19 cellular contexts compared by ENCODE assay signal in genomic region chr11:93577291-93577690, GRCh38. TPM values are rescaled to one million over a fixed set of nuclear protein-coding genes. Genes with fewer than 3 reads are reported as not detected.
DNase-seq lines count a peak whose midpoint lies in the region; ATAC-seq and TF ChIP-seq lines count a peak whose summit lies in the region.
"Had no signal": no experiment of that assay in that cellular context is flagged by ENCODE, and none has a peak within 500 bp of the region (broad histone marks: within the 10 kb centered on the region; RNA-seq: fewer than 3 reads in every experiment).

No MANE protein-coding gene starts in this region.

- H3K4me3 ChIP-seq in mammary epithelial cell (replicated peaks in 1 of 3; ENCODE audit: insufficient read depth in 1 of 3, low read depth in 2 of 3, low read length in 3 of 3) (no peak overlapping the region), mesenchymal stem cell (ENCODE audit: insufficient read depth in 1 of 2, low read depth in 1 of 2, low read length in 2 of 2) (no peak overlapping the region)
- H3K4me3 ChIP-seq: transverse colon had no signal

- H3K9ac ChIP-seq in mammary epithelial cell (ENCODE audit: insufficient read depth, low read length) (no peak overlapping the region), mesenchymal stem cell (ENCODE audit: low read length) (peak overlapping the region; percentile 78)

- WGBS in mammary epithelial cell (ENCODE audit: low coverage, missing lambda C conversion rate), result 83% methylated on average over 1 of the region's 1 CpG
- WGBS in mesenchymal stem cell, result 83% methylated on average over 1 of the region's 1 CpG

- peaks cover 21% of the 10 kb centered on the region for H3K27me3 Mint-ChIP-seq in CD4-positive, alpha-beta T cell

- no peaks in the 10 kb centered on the region for H3K9me3 Mint-ChIP-seq in CD4-positive, alpha-beta T cell
- H3K9me3 Mint-ChIP-seq: stimulated activated effector memory CD8-positive, alpha-beta T cell treated with anti-CD3 and anti-CD28 coated beads, Interleukin-12 subunit alpha, Interleukin-12 subunit beta, amount 100 ng/mL, for 72 hours had no signal

- H4K91ac ChIP-seq in mesenchymal stem cell (ENCODE audit: low read length), result no peak overlapping the region

- H3K4me2 ChIP-seq in mammary epithelial cell (ENCODE audit: insufficient read depth, low read depth, low read length), result no peak overlapping the region
- no peak overlapping the region for H3K4me2 ChIP-seq in mesenchymal stem cell (ENCODE audit: low read length, poor library complexity, severe bottlenecking)

- no peak overlapping the region for H2BK120ac ChIP-seq in mesenchymal stem cell (ENCODE audit: low read depth, low read length)

- H3K4ac ChIP-seq in mesenchymal stem cell (ENCODE audit: low read depth in 1 of 2, low read length in 2 of 2), result no peak overlapping the region

- H3K79me2 ChIP-seq in mammary epithelial cell (ENCODE audit: insufficient read depth, low read length), result no peaks in the 10 kb centered on the region

- intact Hi-C loops in mammary epithelial cell (cut with micrococcal nuclease), result no loop called here
- intact Hi-C loops in CD4-positive, alpha-beta T cell (cut with DNase I, micrococcal nuclease), result no loop called here

- no peak overlapping the region for H2AFZ ChIP-seq in mammary epithelial cell (ENCODE audit: low read depth, low read length)
- no peak overlapping the region for H2AFZ ChIP-seq in mesenchymal stem cell (ENCODE audit: low read depth, low read length)

- H3K27me3 ChIP-seq in mammary epithelial cell (ENCODE audit: insufficient read depth, low read length) (no peaks in the 10 kb centered on the region), mesenchymal stem cell (ENCODE audit: control insufficient read depth in 1 of 2, insufficient read depth in 1 of 2, low read length in 2 of 2) (no peaks in the 10 kb centered on the region)
- peaks cover 5% of the 10 kb centered on the region for H3K27me3 ChIP-seq in CD4-positive, alpha-beta T cell (ENCODE audit: control insufficient read depth, insufficient read depth, low read length)
- H3K27me3 ChIP-seq: transverse colon had no signal

- H3K27ac Mint-ChIP-seq in CD4-positive, alpha-beta T cell, result no peak overlapping the region
- H3K27ac Mint-ChIP-seq: activated CD4-positive, alpha-beta T cell treated with anti-CD3 and anti-CD28 coated beads for 36 hours; activated naive CD4-positive, alpha-beta T cell treated with anti-CD3 and anti-CD28 coated beads for 36 hours; stimulated activated effector memory CD8-positive, alpha-beta T cell treated with anti-CD3 and anti-CD28 coated beads, Interleukin-12 subunit alpha, Interleukin-12 subunit beta, amount 100 ng/mL, for 72 hours had no signal

- no peaks in the 10 kb centered on the region for H3K4me1 Mint-ChIP-seq in CD4-positive, alpha-beta T cell (ENCODE audit: low read depth)
- H3K4me1 Mint-ChIP-seq: activated CD4-positive, alpha-beta T cell treated with anti-CD3 and anti-CD28 coated beads for 36 hours; stimulated activated effector memory CD8-positive, alpha-beta T cell treated with anti-CD3 and anti-CD28 coated beads, Interleukin-12 subunit alpha, Interleukin-12 subunit beta, amount 100 ng/mL, for 72 hours had no signal

- no TSS peak for BruUV-seq in mammary epithelial cell (replicated peaks; lab: Mats Ljungman, UMichigan)

- no peak overlapping the region for H4K8ac ChIP-seq in mesenchymal stem cell (ENCODE audit: low read length)

- dilution Hi-C loops in mammary epithelial cell (cut with HindIII; ENCODE audit: low sequenced_read_pairs), result no loop called here

- no peaks in the 10 kb centered on the region for H3K36me3 ChIP-seq in mammary epithelial cell (ENCODE audit: insufficient read depth, low read length)
- H3K36me3 ChIP-seq in mesenchymal stem cell (ENCODE audit: control insufficient read depth in 1 of 2, insufficient read depth in 2 of 2, low read depth in 1 of 2, low read length in 2 of 2), result no peaks in the 10 kb centered on the region
- H3K36me3 ChIP-seq: transverse colon had no signal

- no peak overlapping the region for H2AK5ac ChIP-seq in mesenchymal stem cell (ENCODE audit: low read length, severe bottlenecking)

- H3K9me3 ChIP-seq in mammary epithelial cell (replicated peaks; ENCODE audit: insufficient read depth, low read length), result no peaks in the 10 kb centered on the region
- peaks cover 4% of the 10 kb centered on the region for H3K9me3 ChIP-seq in mesenchymal stem cell (ENCODE audit: control insufficient read depth, low read length)
- H3K9me3 ChIP-seq in CD4-positive, alpha-beta T cell (ENCODE audit: control insufficient read depth, low read length), result peaks cover 7% of the 10 kb centered on the region

- no peaks in the 10 kb centered on the region for H3K36me3 Mint-ChIP-seq in CD4-positive, alpha-beta T cell (ENCODE audit: low read depth)
- H3K36me3 Mint-ChIP-seq: stimulated activated effector memory CD8-positive, alpha-beta T cell treated with anti-CD3 and anti-CD28 coated beads, Interleukin-12 subunit alpha, Interleukin-12 subunit beta, amount 100 ng/mL, for 72 hours had no signal

- no peak overlapping the region for H3K14ac ChIP-seq in mesenchymal stem cell (ENCODE audit: low read length in 2 of 2)

- no peak overlapping the region for H3K4me3 Mint-ChIP-seq in CD4-positive, alpha-beta T cell
- H3K4me3 Mint-ChIP-seq: activated CD4-positive, alpha-beta T cell treated with anti-CD3 and anti-CD28 coated beads for 36 hours; activated naive CD4-positive, alpha-beta T cell treated with anti-CD3 and anti-CD28 coated beads for 36 hours; stimulated activated effector memory CD8-positive, alpha-beta T cell treated with anti-CD3 and anti-CD28 coated beads, Interleukin-12 subunit alpha, Interleukin-12 subunit beta, amount 100 ng/mL, for 72 hours had no signal

- H2BK15ac ChIP-seq in mesenchymal stem cell (ENCODE audit: low read depth, poor library complexity, severe bottlenecking), result no peak overlapping the region

- DNase-seq in A172 (ENCODE audit: low spot score), result peak; percentile 63
- DNase-seq in HS-27A (ENCODE audit: low read depth), result peak; percentile 77
- peak; percentile 32 for DNase-seq in mammary epithelial cell
- DNase-seq in mesenchymal stem cell, result no peak
- no peak for DNase-seq in stimulated activated CD4-positive, alpha-beta T cell treated with anti-CD3 and anti-CD28 coated beads, Interleukin-12 subunit alpha, Interleukin-12 subunit beta, amount 100 ng/mL, for 4 hours
- no peak for DNase-seq in CD4-positive, alpha-beta T cell
- DNase-seq: 8988T; activated CD4-positive, alpha-beta T cell treated with anti-CD3 and anti-CD28 coated beads for 36 hours; activated naive CD4-positive, alpha-beta T cell treated with anti-CD3 and anti-CD28 coated beads for 36 hours; effector memory CD4-positive, alpha-beta T cell; KBM-7; NCI-H345; SIG-M5; T-helper 9 cell; transverse colon had no signal

- H2BK12ac ChIP-seq in mesenchymal stem cell (ENCODE audit: low read length in 2 of 2), result no peak overlapping the region

- H2BK5ac ChIP-seq in mesenchymal stem cell (ENCODE audit: low read depth, low read length, poor library complexity, severe bottlenecking), result no peak overlapping the region

- no peak overlapping the region for H3K18ac ChIP-seq in mesenchymal stem cell (ENCODE audit: low read depth in 1 of 2, low read length in 2 of 2)

- H3K27ac ChIP-seq in mammary epithelial cell (ENCODE audit: insufficient read depth, low read depth, low read length) (no peak overlapping the region), mesenchymal stem cell (ENCODE audit: low read length, poor library complexity, severe bottlenecking) (peak overlapping the region; percentile 38)
- no peak overlapping the region for H3K27ac ChIP-seq in CD4-positive, alpha-beta T cell (ENCODE audit: low read depth, low read length)
- H3K27ac ChIP-seq: transverse colon had no signal

- no peak for TF ChIP-seq CTCF in mammary epithelial cell (conservative IDR thresholded peaks at IDR 0.05 in 1 of 2, IDR thresholded peaks at IDR 0.05 in 1 of 2; ENCODE audit: extremely low read depth in 1 of 2, insufficient read depth in 1 of 2, low read depth in 1 of 2, low read length in 2 of 2)
- TF ChIP-seq CTCF in CD4-positive, alpha-beta T cell (IDR thresholded peaks at IDR 0.05), result no peak

- ATAC-seq in HG03139 (IDR thresholded peaks at IDR 0.05; ENCODE audit: unreplicated experiment) (no peak), HG03442 (IDR thresholded peaks at IDR 0.05; ENCODE audit: unreplicated experiment) (no peak)
- no peak for ATAC-seq in CD4-positive, alpha-beta T cell (ENCODE audit: poor library complexity)
- ATAC-seq: activated CD4-positive, alpha-beta T cell treated with anti-CD3 and anti-CD28 coated beads for 36 hours; sciatic nerve; stimulated activated effector memory CD8-positive, alpha-beta T cell treated with anti-CD3 and anti-CD28 coated beads, Interleukin-12 subunit alpha, Interleukin-12 subunit beta, amount 100 ng/mL, for 72 hours had no signal

- H3K79me1 ChIP-seq in mesenchymal stem cell (replicated peaks; ENCODE audit: low read length, poor library complexity, severe bottlenecking), result no peaks in the 10 kb centered on the region

- no peaks in the 10 kb centered on the region for H3K4me1 ChIP-seq in mammary epithelial cell (ENCODE audit: insufficient read depth, low read length)
- H3K4me1 ChIP-seq in mesenchymal stem cell (ENCODE audit: control insufficient read depth, insufficient read depth, low read depth, low read length), result no peaks in the 10 kb centered on the region
- H3K4me1 ChIP-seq: transverse colon had no signal

- H4K20me1 ChIP-seq in mammary epithelial cell (ENCODE audit: insufficient read depth, low read length), result no peaks in the 10 kb centered on the region

- CTCF ChIA-PET in mammary epithelial cell (lab: Charles Lee; ENCODE audit: low non-redundant PET), result no interaction called here
- CTCF ChIA-PET in CD4-positive, alpha-beta T cell (lab: Charles Lee), result interaction anchor here (0.7 kb wide), 1 partner anchor 19 kb away, joined by 4 read pairs; no protein-coding TSS in a partner anchor

- in situ Hi-C loops in mammary epithelial cell (cut with MboI; ENCODE audit: low sequenced_read_pairs in 2 of 2), result no loop called here

- H3K23ac ChIP-seq in mesenchymal stem cell (ENCODE audit: low read length in 2 of 2), result no peak overlapping the region

- POLR2A ChIA-PET in CD4-positive, alpha-beta T cell (lab: Charles Lee), result no interaction called here

RNA-seq across cellular contexts. Expression of gene SMCO4, which starts 34.1 kb away (rescaled TPM):
- 6.1 and 12.0 TPM in 2 replicates for total RNA-seq in A172 (2014; rRNA removed; shearing (Covaris generic))
- 1 to 10 TPM; 2.2 to 3.6 TPM for total RNA-seq in mammary epithelial cell
- 3.6 TPM for polyA plus RNA-seq in mammary epithelial cell
- polyA minus RNA-seq in mammary epithelial cell, result 6.1 TPM
- polyA plus RNA-seq in mesenchymal stem cell (2013, experiment 1 of 2), result 8.1 TPM
- polyA plus RNA-seq in mesenchymal stem cell (2013, experiment 2 of 2), result 10.2 TPM
- under 1 TPM in 1 of 2 experiments, not detected in 1; 0.30 TPM for total RNA-seq in CD4-positive, alpha-beta T cell

Comparison
In these comparisons a context has a peak if more than half of its experiments do, and no peak if none do; other contexts are left out.
1. DNase-seq: peak in A172 (single experiment), HS-27A (single experiment) and mammary epithelial cell (single experiment); none in mesenchymal stem cell (single experiment), stimulated activated CD4-positive, alpha-beta T cell treated with anti-CD3 and anti-CD28 coated beads, Interleukin-12 subunit alpha, Interleukin-12 subunit beta, amount 100 ng/mL, for 4 hours (single experiment) and CD4-positive, alpha-beta T cell (0 of 10).